ENCODE assay signal across 8 cellular contexts in genomic region chr9:112037281-112038016, GRCh38.
DNase-seq lines count a peak whose midpoint lies in the region; ATAC-seq, FAIRE-seq and TF ChIP-seq lines count a peak whose summit lies in the region.

No MANE protein-coding gene starts in this region.

- H4K20me1 ChIP-seq in SU-DHL-6 (ENCODE audit: low read depth, low read length) (no peaks in the 10 kb centered on the region), astrocyte (ENCODE audit: insufficient read depth, low read length) (no peaks in the 10 kb centered on the region)

- in situ Hi-C loops in GM13976 (cut with MboI; ENCODE audit: low sequenced_read_pairs, unreplicated experiment), result loop anchor here (5.0 kb wide), 1 partner anchor 35 kb away; no protein-coding TSS in a partner anchor

- peak overlapping the region; percentile 83 for H3K4me2 ChIP-seq in SU-DHL-6 (ENCODE audit: low read depth, low read length, poor library complexity, severe bottlenecking)
- H3K4me2 ChIP-seq in astrocyte (ENCODE audit: low read length), result peak overlapping the region; percentile 43

- no peak for TF ChIP-seq POLR2A in thyroid gland (IDR thresholded peaks at IDR 0.05)

- no peaks in the 10 kb centered on the region for H3K9me3 ChIP-seq in SU-DHL-6 (ENCODE audit: insufficient read depth, low read length)
- H3K9me3 ChIP-seq in astrocyte (ENCODE audit: insufficient read depth, low read depth, low read length), result no peaks in the 10 kb centered on the region
- no peaks in the 10 kb centered on the region for H3K9me3 ChIP-seq in thyroid gland

- H3K9me2 ChIP-seq in SU-DHL-6 (replicated peaks; ENCODE audit: insufficient read depth, low read length), result no peaks in the 10 kb centered on the region

- no peak for TF ChIP-seq CTCF in GM13976 (IDR thresholded peaks at IDR 0.05; ENCODE audit: borderline replicate concordance, control extremely low read depth, extremely low read depth, insufficient read depth, missing control alignments)
- no peak for TF ChIP-seq CTCF in SU-DHL-6 (IDR thresholded peaks at IDR 0.05; ENCODE audit: insufficient read depth, low read length, poor library complexity, severe bottlenecking)
- no peak for TF ChIP-seq CTCF in astrocyte (IDR thresholded peaks at IDR 0.05; ENCODE audit: insufficient read depth, low read depth, low read length)
- no peak for TF ChIP-seq CTCF in thyroid gland (IDR thresholded peaks at IDR 0.05)

- H3K9ac ChIP-seq in SU-DHL-6 (ENCODE audit: low read length), result peak overlapping the region; percentile 50
- H3K9ac ChIP-seq in astrocyte (ENCODE audit: low read length), result peak overlapping the region; percentile 54

- WGBS in thyroid gland, 2 donors, result 91 to 93% methylated on average over 2 of the region's 2 CpGs

- H3K36me3 Mint-ChIP-seq in astrocyte (ENCODE audit: low read depth, unreplicated experiment), result no peaks in the 10 kb centered on the region

- H3K27ac Mint-ChIP-seq in astrocyte (ENCODE audit: unreplicated experiment), result peak overlapping the region; percentile 90

- peak overlapping the region; percentile 7 for H2AFZ ChIP-seq in SU-DHL-6 (ENCODE audit: low read depth, low read length, severe bottlenecking)
- H2AFZ ChIP-seq in astrocyte (ENCODE audit: low read depth, low read length), result no peak overlapping the region

- no peaks in the 10 kb centered on the region for H3K36me3 ChIP-seq in SU-DHL-6 (ENCODE audit: low read length)
- no peaks in the 10 kb centered on the region for H3K36me3 ChIP-seq in astrocyte (ENCODE audit: insufficient read depth, low read length)
- no peaks in the 10 kb centered on the region for H3K36me3 ChIP-seq in thyroid gland

- H3K27me3 ChIP-seq in SU-DHL-6 (ENCODE audit: low read length) (no peaks in the 10 kb centered on the region), astrocyte (ENCODE audit: insufficient read depth, low read length) (no peaks in the 10 kb centered on the region), thyroid gland (no peaks in the 10 kb centered on the region)

- DNase-seq in GM13976 (ENCODE audit: low spot score) (peak; percentile 54), astrocyte (ENCODE audit: low read depth) (peak; percentile 88), NCI-H2029 (lab: John Stamatoyannopoulos, UW) (no peak), thyroid gland (no peak), NCI-H2227 treated with DMSO at 0.1 percent for 48 hours (lab: John Stamatoyannopoulos, UW) (no peak)
- peak; percentile 18 to 47 (median 24) for DNase-seq in stimulated activated CD4-positive, alpha-beta T cell treated with anti-CD3 and anti-CD28 coated beads, Interleukin-1b, Interleukin-23, amount 100 ng/mL, for 24 hours (ENCODE audit: low read depth in 4 of 4, low spot score in 1 of 4)

- H3K27me3 Mint-ChIP-seq in astrocyte (ENCODE audit: low read depth, unreplicated experiment), result no peaks in the 10 kb centered on the region

- H3F3A ChIP-seq in SU-DHL-6 (ENCODE audit: insufficient read depth), result peaks cover 60% of the 10 kb centered on the region

- H3K27ac ChIP-seq in SU-DHL-6 (ENCODE audit: low read depth, low read length), result peak overlapping the region; percentile 97
- peak overlapping the region; percentile 86 for H3K27ac ChIP-seq in astrocyte (ENCODE audit: low read depth, low read length)
- no peak overlapping the region for H3K27ac ChIP-seq in thyroid gland

- no peak overlapping the region for H3K4me3 Mint-ChIP-seq in astrocyte (ENCODE audit: unreplicated experiment)

- ATAC-seq in HG02884 (IDR thresholded peaks at IDR 0.05; ENCODE audit: unreplicated experiment), result peak; percentile 41

- FAIRE-seq in astrocyte (lab: Jason Lieb, UNC), result no peak

- peaks cover 61% of the 10 kb centered on the region for H3K4me1 Mint-ChIP-seq in astrocyte (ENCODE audit: low read depth, unreplicated experiment)

- intact Hi-C loops in thyroid gland (cut with DNase I), result no loop called here

- peak overlapping the region; percentile 38 for H3K4me3 ChIP-seq in SU-DHL-6 (ENCODE audit: insufficient read depth, low read length, poor library complexity, severe bottlenecking)
- no peak overlapping the region for H3K4me3 ChIP-seq in astrocyte (ENCODE audit: insufficient read depth, low read depth, low read length)
- H3K4me3 ChIP-seq in thyroid gland (replicated peaks in 1 of 3), result no peak overlapping the region

- H3K79me2 ChIP-seq in SU-DHL-6 (ENCODE audit: insufficient read depth, low read length), result no peaks in the 10 kb centered on the region
- no peaks in the 10 kb centered on the region for H3K79me2 ChIP-seq in astrocyte (ENCODE audit: insufficient read depth, low read length)

- H3K4me1 ChIP-seq in astrocyte (ENCODE audit: insufficient read depth, low read length) (peaks cover 42% of the 10 kb centered on the region), thyroid gland (no peaks in the 10 kb centered on the region)

- no peaks in the 10 kb centered on the region for H3K9me3 Mint-ChIP-seq in astrocyte (ENCODE audit: unreplicated experiment)

Comparison
In these comparisons a context has a peak if more than half of its experiments do, and no peak if none do; other contexts are left out.
1. DNase-seq: peak in GM13976 (single experiment), astrocyte (single experiment) and stimulated activated CD4-positive, alpha-beta T cell treated with anti-CD3 and anti-CD28 coated beads, Interleukin-1b, Interleukin-23, amount 100 ng/mL, for 24 hours (4 of 4); none in NCI-H2029 (single experiment), thyroid gland (0 of 2) and NCI-H2227 treated with DMSO at 0.1 percent for 48 hours (single experiment).
2. H3K27ac ChIP-seq: peak in SU-DHL-6 (single experiment) and astrocyte (single experiment); none in thyroid gland (0 of 3).